ENCODE assay signal across 21 cellular contexts in the genomic region with DNA sequence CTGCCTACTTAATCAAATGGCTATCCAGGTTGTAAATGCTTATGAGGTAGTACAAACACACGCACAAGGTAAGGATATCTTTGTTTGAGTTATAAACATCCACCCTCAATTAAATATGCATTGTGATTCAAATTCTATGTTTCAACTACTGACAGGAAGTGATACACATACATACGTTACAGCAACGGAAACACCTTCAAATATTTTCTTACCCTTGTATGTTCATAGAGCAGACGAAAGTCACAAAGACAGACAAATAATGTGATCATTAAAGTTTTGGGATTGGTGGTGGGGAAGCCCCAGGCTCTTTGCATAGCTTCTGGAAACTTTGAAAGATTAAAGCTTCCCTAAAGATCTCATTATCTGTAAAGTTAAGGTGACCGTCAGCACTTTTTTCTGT.
"Had no signal": no experiment of that assay in that cellular context is flagged by ENCODE, and none has a peak within 500 bp of the region (broad histone marks: within the 10 kb centered on the region; RNA-seq: fewer than 3 reads in every experiment).

No MANE protein-coding gene starts in this region.

- H3K4me1 Mint-ChIP-seq: stimulated activated naive B cell treated with anti-CD40 and anti-IgM and Interleukin-4, amounts not matched to agents 10 μg/mL and 1 μg/mL and 100 μg/mL, for 72 hours had no signal

- H3K9me3 ChIP-seq: adrenal gland, esophagus muscularis mucosa, thoracic aorta, upper lobe of left lung had no signal

- H3K4me3 Mint-ChIP-seq: activated CD4-positive, alpha-beta memory T cell treated with anti-CD3 and anti-CD28 coated beads, Interleukin-2, amount 10 ng/mL, durations not matched to agents 7 days and 5 days; activated T-cell treated with anti-CD3 and anti-CD28 coated beads, Interleukin-2, amount 50 U/mL, for 24 hours; nephron; stimulated activated naive B cell treated with anti-CD40 and anti-IgM and Interleukin-4, amounts not matched to agents 10 μg/mL and 1 μg/mL and 100 μg/mL, for 72 hours; T-helper 2 cell treated with Interferon-gamma antibody and Interleukin-4, amounts not matched to agents 5 μg/mL and 100 μg/mL, for 36 hours had no signal

- ATAC-seq: stimulated activated naive B cell treated with anti-CD40 and anti-IgM and Interleukin-4, amounts not matched to agents 10 μg/mL and 1 μg/mL and 100 μg/mL, for 72 hours had no signal

- H3K36me3 ChIP-seq: adrenal gland, esophagus muscularis mucosa, thoracic aorta, upper lobe of left lung had no signal

- H3K27ac ChIP-seq: esophagus muscularis mucosa, thoracic aorta, upper lobe of left lung had no signal

- DNase-seq: activated CD4-positive, alpha-beta memory T cell treated with anti-CD3 and anti-CD28 coated beads, Interleukin-2, amount 10 ng/mL, durations not matched to agents 7 days and 5 days; activated CD4-positive, alpha-beta T cell treated with anti-CD3 and anti-CD28 coated beads for 4 hours; activated effector memory CD4-positive, alpha-beta T cell treated with anti-CD3 and anti-CD28 coated beads, Interleukin-2, amount 50 U/mL, for 16 hours; activated T-cell treated with anti-CD3 and anti-CD28 coated beads, Interleukin-2, amount 50 U/mL, for 24 hours; adrenal gland; cerebellar nuclear complex; cortex of kidney; effector CD4-positive, alpha-beta T cell; mesenchymal stem cell; nucleus accumbens; posterior cingulate gyrus; stimulated activated naive B cell treated with anti-CD40 and anti-IgM and Interleukin-4, amounts not matched to agents 10 μg/mL and 1 μg/mL and 100 μg/mL, for 72 hours; upper lobe of left lung had no signal

- H3K36me3 Mint-ChIP-seq: stimulated activated naive B cell treated with anti-CD40 and anti-IgM and Interleukin-4, amounts not matched to agents 10 μg/mL and 1 μg/mL and 100 μg/mL, for 72 hours had no signal

- FAIRE-seq: bronchial epithelial cell, endothelial cell of umbilical vein, TTC549 had no signal

- H3K27me3 Mint-ChIP-seq: stimulated activated naive B cell treated with anti-CD40 and anti-IgM and Interleukin-4, amounts not matched to agents 10 μg/mL and 1 μg/mL and 100 μg/mL, for 72 hours had no signal

- H3K27ac Mint-ChIP-seq: activated CD4-positive, alpha-beta memory T cell treated with anti-CD3 and anti-CD28 coated beads, Interleukin-2, amount 10 ng/mL, durations not matched to agents 7 days and 5 days; activated naive CD4-positive, alpha-beta T cell treated with anti-CD3 and anti-CD28 coated beads, Interleukin-2, amount 50 U/mL, for 72 hours; activated T-cell treated with anti-CD3 and anti-CD28 coated beads, Interleukin-2, amount 50 U/mL, for 24 hours; stimulated activated naive B cell treated with anti-CD40 and anti-IgM and Interleukin-4, amounts not matched to agents 10 μg/mL and 1 μg/mL and 100 μg/mL, for 72 hours; T-helper 2 cell treated with Interferon-gamma antibody and Interleukin-4, amounts not matched to agents 5 μg/mL and 100 μg/mL, for 36 hours had no signal

- H3K4me3 ChIP-seq: adrenal gland, esophagus muscularis mucosa, thoracic aorta, upper lobe of left lung had no signal

- H3K9me3 Mint-ChIP-seq: activated CD4-positive, alpha-beta memory T cell treated with anti-CD3 and anti-CD28 coated beads, Interleukin-2, amount 10 ng/mL, durations not matched to agents 7 days and 5 days; activated naive CD4-positive, alpha-beta T cell treated with anti-CD3 and anti-CD28 coated beads, Interleukin-2, amount 50 U/mL, for 72 hours; activated T-cell treated with anti-CD3 and anti-CD28 coated beads, Interleukin-2, amount 50 U/mL, for 24 hours; nephron; stimulated activated naive B cell treated with anti-CD40 and anti-IgM and Interleukin-4, amounts not matched to agents 10 μg/mL and 1 μg/mL and 100 μg/mL, for 72 hours; T-helper 2 cell treated with Interferon-gamma antibody and Interleukin-4, amounts not matched to agents 5 μg/mL and 100 μg/mL, for 36 hours had no signal

- H3K27me3 ChIP-seq: adrenal gland, esophagus muscularis mucosa, upper lobe of left lung had no signal
